ENCODE assay signal across 27 cellular contexts in the genomic region with DNA sequence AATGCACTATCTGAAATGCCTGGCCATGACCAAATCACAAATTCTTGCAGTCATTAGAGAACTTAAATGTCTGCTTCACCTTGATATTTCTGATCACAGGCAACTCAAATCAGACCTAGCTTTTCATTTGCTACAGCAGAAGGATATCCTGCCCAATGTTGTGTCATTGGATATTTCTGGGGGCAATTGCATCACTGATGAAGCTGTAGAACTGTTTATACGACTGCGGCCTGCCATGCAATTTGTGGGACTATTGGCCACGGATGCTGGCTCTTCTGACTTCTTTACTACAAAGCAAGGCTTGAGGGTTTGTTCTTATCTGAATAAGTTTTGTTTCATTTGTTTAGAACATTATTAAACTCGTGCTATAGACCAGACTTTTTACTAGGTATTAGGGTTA. TPM values are rescaled to one million over a fixed set of nuclear protein-coding genes. Genes with fewer than 3 reads are reported as not detected.
"Had no signal": no experiment of that assay in that cellular context is flagged by ENCODE, and none has a peak within 500 bp of the region (broad histone marks: within the 10 kb centered on the region; RNA-seq: fewer than 3 reads in every experiment).

No MANE protein-coding gene starts in this region.

- H3K36me3 ChIP-seq: left lung, lower lobe of right lung, spleen, suprapubic skin, thoracic aorta, tibial nerve, uterus had no signal

- H3K4me3 Mint-ChIP-seq: naive thymus-derived CD8-positive, alpha-beta T cell; nephron; neural crest cell; stimulated activated effector memory CD8-positive, alpha-beta T cell treated with anti-CD3 and anti-CD28 coated beads, Interleukin-12 subunit alpha, Interleukin-12 subunit beta, amount 100 ng/mL, for 72 hours; stimulated activated naive CD8-positive, alpha-beta T cell treated with anti-CD3 and anti-CD28 coated beads, Interleukin-15, Interleukin-2, amounts not matched to agents 100 ng/mL and 50 ng/mL, for 24 hours; type B pancreatic cell had no signal

- H3K27ac ChIP-seq: left lung, lower lobe of right lung, parathyroid adenoma, spleen, suprapubic skin, thoracic aorta, tibial nerve, uterus had no signal

- H3K27me3 Mint-ChIP-seq: progenitor cell of endocrine pancreas, type B pancreatic cell had no signal

- H3K4me1 ChIP-seq: left lung, lower lobe of right lung, parathyroid adenoma, spleen, tibial nerve, uterus had no signal

- H3K79me2 ChIP-seq: parathyroid adenoma had no signal

- H3K4me1 Mint-ChIP-seq: naive thymus-derived CD8-positive, alpha-beta T cell; nephron; neural crest cell had no signal

- H3K4me3 ChIP-seq: left lung, lower lobe of right lung, spleen, suprapubic skin, thoracic aorta, tibial nerve, uterus had no signal

- DNase-seq: hippocampal formation; kidney glomerular epithelial cell; left cardiac atrium; left lung; lower lobe of right lung; mammary epithelial cell; mesenchymal stem cell; naive thymus-derived CD8-positive, alpha-beta T cell; nucleus accumbens; retina; right cardiac atrium; small intestine; spleen; stimulated activated CD4-positive, alpha-beta T cell treated with anti-CD3 and anti-CD28 coated beads, Interleukin-4, amount 100 ng/mL, for 24 hours; stimulated activated naive CD4-positive, alpha-beta T cell; uterus had no signal

- H3K9me3 ChIP-seq: left lung, lower lobe of right lung, spleen, suprapubic skin, thoracic aorta, tibial nerve, uterus had no signal

- H3K9me3 Mint-ChIP-seq: naive thymus-derived CD8-positive, alpha-beta T cell; nephron; neural crest cell; stimulated activated effector memory CD8-positive, alpha-beta T cell treated with anti-CD3 and anti-CD28 coated beads, Interleukin-12 subunit alpha, Interleukin-12 subunit beta, amount 100 ng/mL, for 72 hours; stimulated activated naive CD8-positive, alpha-beta T cell treated with anti-CD3 and anti-CD28 coated beads, Interleukin-15, Interleukin-2, amounts not matched to agents 100 ng/mL and 50 ng/mL, for 24 hours; type B pancreatic cell had no signal

- H3K9ac ChIP-seq: parathyroid adenoma had no signal

- H3K27ac Mint-ChIP-seq: naive thymus-derived CD8-positive, alpha-beta T cell; nephron; progenitor cell of endocrine pancreas; stimulated activated effector memory CD8-positive, alpha-beta T cell treated with anti-CD3 and anti-CD28 coated beads, Interleukin-12 subunit alpha, Interleukin-12 subunit beta, amount 100 ng/mL, for 72 hours; stimulated activated naive CD8-positive, alpha-beta T cell treated with anti-CD3 and anti-CD28 coated beads, Interleukin-15, Interleukin-2, amounts not matched to agents 100 ng/mL and 50 ng/mL, for 24 hours; type B pancreatic cell had no signal

- ATAC-seq: left cardiac atrium; left lung; lower lobe of right lung; naive thymus-derived CD8-positive, alpha-beta T cell; right cardiac atrium; sciatic nerve; stimulated activated effector memory CD8-positive, alpha-beta T cell treated with anti-CD3 and anti-CD28 coated beads, Interleukin-12 subunit alpha, Interleukin-12 subunit beta, amount 100 ng/mL, for 72 hours had no signal

- H2AFZ ChIP-seq: parathyroid adenoma had no signal

- H3K36me3 Mint-ChIP-seq: naive thymus-derived CD8-positive, alpha-beta T cell; stimulated activated effector memory CD8-positive, alpha-beta T cell treated with anti-CD3 and anti-CD28 coated beads, Interleukin-12 subunit alpha, Interleukin-12 subunit beta, amount 100 ng/mL, for 72 hours; type B pancreatic cell had no signal

- H3K27me3 ChIP-seq: spleen, suprapubic skin, tibial nerve, uterus had no signal

RNA-seq across cellular contexts. Expression of a gene that starts 14.9 kb away (rescaled TPM):
- total RNA-seq: left cardiac atrium; lower lobe of right lung; naive thymus-derived CD8-positive, alpha-beta T cell; progenitor cell of endocrine pancreas; thoracic aorta; tibial nerve had no signal
